9 cellular contexts compared by ENCODE assay signal in the genomic region with DNA sequence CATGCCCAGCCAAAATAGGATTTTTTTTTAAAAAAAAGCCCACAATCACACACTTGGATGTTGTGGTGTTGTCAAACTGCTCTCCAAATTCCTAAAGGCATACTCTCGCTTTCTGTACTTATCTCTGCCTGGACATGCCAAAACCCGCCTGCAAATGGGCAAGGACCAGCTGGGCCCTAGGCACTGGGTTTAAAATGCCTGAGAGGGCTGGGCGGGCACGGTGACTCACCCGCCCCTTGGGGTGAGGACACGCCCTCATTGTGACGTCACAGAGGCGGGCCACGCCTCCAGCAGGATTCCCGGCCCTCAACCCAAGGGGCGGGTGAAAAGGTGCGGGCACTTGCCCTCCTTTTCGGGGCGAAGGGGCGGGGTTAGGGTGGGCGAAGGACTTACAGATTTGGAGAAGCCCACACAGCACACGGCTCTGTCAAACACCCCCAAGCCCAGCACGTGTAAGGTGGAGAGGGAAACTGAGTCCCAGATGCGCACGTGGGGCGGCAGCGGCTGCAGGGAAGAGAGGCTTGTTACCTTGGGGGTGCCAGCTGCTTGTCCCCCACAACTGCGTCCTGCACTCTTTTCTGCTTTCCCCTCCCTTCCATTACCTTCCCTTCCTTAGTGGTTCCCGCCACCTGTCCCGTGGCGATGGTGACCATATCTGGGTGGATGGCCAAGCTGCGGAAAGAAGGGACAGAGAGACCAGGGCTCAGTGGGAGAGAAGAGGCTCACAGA. TPM values are rescaled to one million over a fixed set of nuclear protein-coding genes. Genes with fewer than 3 reads are reported as not detected.
DNase-seq lines count a peak whose midpoint lies in the region; ATAC-seq, FAIRE-seq and TF ChIP-seq lines count a peak whose summit lies in the region.
"Had no signal": no experiment of that assay in that cellular context is flagged by ENCODE, and none has a peak within 500 bp of the region (broad histone marks: within the 10 kb centered on the region; RNA-seq: fewer than 3 reads in every experiment).

No MANE protein-coding gene starts in this region.

- ATAC-seq in GM18505 (IDR thresholded peaks at IDR 0.05; ENCODE audit: unreplicated experiment): no peak

- no peak overlapping the region for H3K4me3 Mint-ChIP-seq in CD8-positive, alpha-beta memory T cell
- H3K4me3 Mint-ChIP-seq in T-helper 2 cell treated with Interferon-gamma antibody and Interleukin-4, amounts not matched to agents 5 μg/mL and 100 μg/mL, for 36 hours: no peak overlapping the region

- no peak for TF ChIP-seq CTCF in cardiac fibroblast (IDR thresholded peaks at IDR 0.05; ENCODE audit: low read depth, low read length)
- TF ChIP-seq CTCF in kidney (IDR thresholded peaks at IDR 0.05; ENCODE audit: borderline replicate concordance, extremely low read depth, insufficient read depth): no peak

- H3K27me3 ChIP-seq in CD8-positive, alpha-beta memory T cell (ENCODE audit: insufficient read depth, low read length, poor library complexity, severe bottlenecking): no peaks in the 10 kb centered on the region

- POLR2A ChIA-PET in CD8-positive, alpha-beta memory T cell (lab: Charles Lee): interaction anchor here (1.3 kb wide), 1 partner anchor 8 kb away, joined by 3 read pairs; no protein-coding TSS in a partner anchor

- peak in 3 of 5 donors; percentile 8 to 53 (median 25) for DNase-seq in CD8-positive, alpha-beta memory T cell
- DNase-seq in HUDEP-2 (lab: John Stamatoyannopoulos, UW; ENCODE audit: unreplicated experiment in 76 of 76) (peak in 73 of 76 experiments; percentile 54 to 93 (median 84)), cardiac fibroblast (ENCODE audit: low read depth in 2 of 2) (peak; percentile 87 to 96), kidney (peak; percentile 83), SK-N-DZ (ENCODE audit: low spot score) (no peak)
- peak; percentile 35 for DNase-seq in T-helper 2 cell treated with Interferon-gamma antibody and Interleukin-4, amounts not matched to agents 5 μg/mL and 100 μg/mL, for 36 hours (ENCODE audit: low spot score)
- DNase-seq in stimulated activated CD8-positive, alpha-beta memory T cell treated with anti-CD3 and anti-CD28 coated beads, Interleukin-4, amount 100 ng/mL, for 48 hours: peak; percentile 81

- peak overlapping the region in 3 of 8 donors; percentile 36 to 66 (median 55) for H3K27ac Mint-ChIP-seq in CD8-positive, alpha-beta memory T cell
- no peak overlapping the region for H3K27ac Mint-ChIP-seq in T-helper 2 cell treated with Interferon-gamma antibody and Interleukin-4, amounts not matched to agents 5 μg/mL and 100 μg/mL, for 36 hours

- H3K27me3 Mint-ChIP-seq in CD8-positive, alpha-beta memory T cell: peaks cover 0 to 2% of the 10 kb centered on the region in 2 donors
- H3K27me3 Mint-ChIP-seq in T-helper 2 cell treated with Interferon-gamma antibody and Interleukin-4, amounts not matched to agents 5 μg/mL and 100 μg/mL, for 36 hours (ENCODE audit: low read depth): no peaks in the 10 kb centered on the region

- no peaks in the 10 kb centered on the region for H3K9me3 Mint-ChIP-seq in CD8-positive, alpha-beta memory T cell
- no peaks in the 10 kb centered on the region for H3K9me3 Mint-ChIP-seq in T-helper 2 cell treated with Interferon-gamma antibody and Interleukin-4, amounts not matched to agents 5 μg/mL and 100 μg/mL, for 36 hours

- no peak for TF ChIP-seq POLR2A in GM18505 (IDR thresholded peaks at IDR 0.05; ENCODE audit: borderline replicate concordance, extremely low read depth, insufficient read depth, insufficient read length)

- H3K27ac ChIP-seq in CD8-positive, alpha-beta memory T cell (ENCODE audit: low read depth, low read length): no peak overlapping the region
- no peak overlapping the region for H3K27ac ChIP-seq in kidney (ENCODE audit: low read depth in 2 of 2, low read length in 2 of 2)

- no peaks in the 10 kb centered on the region for H3K4me1 ChIP-seq in CD8-positive, alpha-beta memory T cell (ENCODE audit: insufficient read depth, low read length)
- H3K4me1 ChIP-seq in kidney (ENCODE audit: control insufficient read depth in 1 of 2, insufficient read depth in 1 of 2, low read depth in 1 of 2, low read length in 2 of 2): no peaks in the 10 kb centered on the region

- CTCF ChIA-PET in CD8-positive, alpha-beta memory T cell (lab: Charles Lee): interaction anchor here (2.9 kb wide), 1 partner anchor 10 kb away, joined by 8 read pairs; no protein-coding TSS in a partner anchor

- no peak overlapping the region for H3K4me3 ChIP-seq in CD8-positive, alpha-beta memory T cell (ENCODE audit: low read length)
- H3K4me3 ChIP-seq in cardiac fibroblast (replicated peaks in 1 of 2; ENCODE audit: low read depth in 2 of 2, low read length in 2 of 2) (no peak overlapping the region), kidney (ENCODE audit: low read length in 2 of 2) (no peak overlapping the region)

- peaks cover 6% of the 10 kb centered on the region for H3K36me3 ChIP-seq in CD8-positive, alpha-beta memory T cell (ENCODE audit: insufficient read depth, low read length)
- H3K36me3 ChIP-seq in kidney (ENCODE audit: control insufficient read depth in 1 of 2, insufficient read depth in 2 of 2, low read length in 2 of 2): no peaks in the 10 kb centered on the region

- intact Hi-C loops in kidney (cut with DNase I): no loop called here

- H3K9ac ChIP-seq in kidney (ENCODE audit: low read length in 2 of 2): no peak overlapping the region

- H3K36me3 Mint-ChIP-seq in CD8-positive, alpha-beta memory T cell: peaks cover 0 to 29% (median 0%) of the 10 kb centered on the region in 3 donors
- H3K36me3 Mint-ChIP-seq in T-helper 2 cell treated with Interferon-gamma antibody and Interleukin-4, amounts not matched to agents 5 μg/mL and 100 μg/mL, for 36 hours (ENCODE audit: low read depth): peaks cover 19% of the 10 kb centered on the region

- FAIRE-seq in kidney (lab: Jason Lieb, UNC): no peak

- H3K4me1 Mint-ChIP-seq in CD8-positive, alpha-beta memory T cell: peaks cover 0 to 2% (median 0%) of the 10 kb centered on the region in 3 donors
- H3K4me1 Mint-ChIP-seq in T-helper 2 cell treated with Interferon-gamma antibody and Interleukin-4, amounts not matched to agents 5 μg/mL and 100 μg/mL, for 36 hours (ENCODE audit: low read depth): peaks cover 1% of the 10 kb centered on the region

- H3K9me3 ChIP-seq in CD8-positive, alpha-beta memory T cell (ENCODE audit: low read length): no peaks in the 10 kb centered on the region
- H3K9me3 ChIP-seq in kidney (ENCODE audit: control insufficient read depth in 1 of 2, low read length in 2 of 2): no peaks in the 10 kb centered on the region

RNA-seq across cellular contexts. Expression of a gene that starts 6.6 kb away (rescaled TPM):
- total RNA-seq in CD8-positive, alpha-beta memory T cell: 100 to 1,000 TPM; 122 to 128 TPM
- 18.8 TPM for polyA plus RNA-seq in CD8-positive, alpha-beta memory T cell
- total RNA-seq in kidney: 93.8 TPM
- polyA plus RNA-seq in kidney (ENCODE audit: insufficient read depth, low read depth, low replicate concordance): 36.6 TPM
- 13.8 and 15.8 TPM in 2 replicates for polyA plus RNA-seq in SK-N-DZ (2014; cell fraction: cytosol; rRNA removed)
- polyA plus RNA-seq in SK-N-DZ (2014; cell fraction: nucleus; rRNA removed): 74.0 and 82.6 TPM in 2 replicates

RNA-seq across cellular contexts. Expression of a gene that starts 30.6 kb away (rescaled TPM):
- not detected for total RNA-seq in CD8-positive, alpha-beta memory T cell
- polyA plus RNA-seq in CD8-positive, alpha-beta memory T cell: not detected
- 9.7 TPM for total RNA-seq in kidney
- polyA plus RNA-seq in kidney (ENCODE audit: insufficient read depth, low read depth, low replicate concordance): 6.8 TPM
- polyA plus RNA-seq in SK-N-DZ (2014; cell fraction: cytosol; rRNA removed): 1.3 and 1.7 TPM in 2 replicates
- polyA plus RNA-seq in SK-N-DZ (2014; cell fraction: nucleus; rRNA removed): 0.62 and 1.2 TPM in 2 replicates
- total RNA-seq: epithelial cell of proximal tubule had no signal

RNA-seq across cellular contexts. Expression of a gene that starts 35.4 kb away (rescaled TPM):
- total RNA-seq in CD8-positive, alpha-beta memory T cell: 1 to 10 TPM; 1.7 to 1.9 TPM
- 0.21 TPM for polyA plus RNA-seq in CD8-positive, alpha-beta memory T cell
- total RNA-seq in kidney: 3.3 TPM
- 0.65 TPM for polyA plus RNA-seq in kidney (ENCODE audit: insufficient read depth, low read depth, low replicate concordance)
- 0.53 and 2.0 TPM in 2 replicates for polyA plus RNA-seq in SK-N-DZ (2014; cell fraction: cytosol; rRNA removed)
- polyA plus RNA-seq in SK-N-DZ (2014; cell fraction: nucleus; rRNA removed): 4.6 and 14.6 TPM in 2 replicates

RNA-seq across cellular contexts. Expression of a gene that starts 48.0 kb away (rescaled TPM):
- 10 to 100 TPM; 14.2 to 17.5 TPM for total RNA-seq in CD8-positive, alpha-beta memory T cell
- polyA plus RNA-seq in CD8-positive, alpha-beta memory T cell: 18.1 TPM
- total RNA-seq in kidney: 19.1 TPM
- 8.1 TPM for polyA plus RNA-seq in kidney (ENCODE audit: insufficient read depth, low read depth, low replicate concordance)
- 5.4 and 8.4 TPM in 2 replicates for polyA plus RNA-seq in SK-N-DZ (2014; cell fraction: cytosol; rRNA removed)
- polyA plus RNA-seq in SK-N-DZ (2014; cell fraction: nucleus; rRNA removed): 1.9 and 4.6 TPM in 2 replicates

RNA-seq across cellular contexts. Expression of a gene that starts 59.1 kb away (rescaled TPM):
- total RNA-seq in CD8-positive, alpha-beta memory T cell: 100 to 1,000 TPM; 738 to 747 TPM
- polyA plus RNA-seq in CD8-positive, alpha-beta memory T cell: 1,016 TPM
- 252 TPM for total RNA-seq in kidney
- 358 TPM for polyA plus RNA-seq in kidney (ENCODE audit: insufficient read depth, low read depth, low replicate concordance)
- polyA plus RNA-seq in SK-N-DZ (2014; cell fraction: cytosol; rRNA removed): 612 and 851 TPM in 2 replicates
- polyA plus RNA-seq in SK-N-DZ (2014; cell fraction: nucleus; rRNA removed): 422 and 469 TPM in 2 replicates

Comparison
In these comparisons a context has a peak if more than half of its experiments do, and no peak if none do; other contexts are left out.
1. RNA of a gene that starts 30.6 kb away (total RNA-seq): 9.7 TPM in kidney (single experiment); not detected in CD8-positive, alpha-beta memory T cell; every median in the first group is over 10 times any median in the second.